Comparison of ENCODE assay signal across 21 cellular contexts in the genomic region with DNA sequence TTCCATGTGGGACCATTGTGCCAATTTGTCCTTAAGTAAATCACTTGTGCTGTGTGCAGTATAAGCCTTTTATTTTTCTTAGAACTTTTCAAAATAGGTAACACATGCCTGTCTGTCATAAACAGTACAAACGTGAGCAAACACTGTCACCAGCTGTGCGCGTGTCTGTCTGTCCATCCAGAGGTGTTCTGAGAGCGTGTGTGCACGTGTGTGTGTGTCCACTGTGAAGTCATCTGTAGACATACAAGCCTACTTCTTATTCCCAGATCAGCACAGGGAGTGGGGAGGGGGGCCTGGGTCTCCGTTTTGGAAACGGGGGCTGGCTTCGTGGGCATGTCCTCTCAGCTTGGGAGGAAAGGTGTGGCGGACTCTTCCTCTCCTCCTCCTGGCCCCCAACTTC. TPM values are rescaled to one million over a fixed set of nuclear protein-coding genes. Genes with fewer than 3 reads are reported as not detected.
DNase-seq lines count a peak whose midpoint lies in the region; ATAC-seq and TF ChIP-seq lines count a peak whose summit lies in the region.
"Had no signal": no experiment of that assay in that cellular context is flagged by ENCODE, and none has a peak within 500 bp of the region (broad histone marks: within the 10 kb centered on the region; RNA-seq: fewer than 3 reads in every experiment).

No MANE protein-coding gene starts in this region.

- no peak for TF ChIP-seq CTCF in DOHH2 (IDR thresholded peaks at IDR 0.05; ENCODE audit: low read depth, low read length, poor library complexity, severe bottlenecking)
- TF ChIP-seq CTCF in SU-DHL-6 (IDR thresholded peaks at IDR 0.05; ENCODE audit: insufficient read depth, low read length, poor library complexity, severe bottlenecking), result no peak
- TF ChIP-seq CTCF in endothelial cell (IDR thresholded peaks at IDR 0.05; ENCODE audit: unreplicated experiment), result no peak
- TF ChIP-seq CTCF in MCF 10A (IDR thresholded peaks at IDR 0.05; ENCODE audit: unreplicated experiment), result no peak

- intact Hi-C loops in aorta (cut with DNase I), result no loop called here
- intact Hi-C loops in MCF 10A (cut with micrococcal nuclease), result no loop called here

- H3K4me2 ChIP-seq in DOHH2 (ENCODE audit: low read length), result peak overlapping the region; percentile 60; the same call in 1 of the 2 replicates
- no peak overlapping the region for H3K4me2 ChIP-seq in SU-DHL-6 (ENCODE audit: low read depth, low read length, poor library complexity, severe bottlenecking)
- H3K4me2 ChIP-seq: A549 had no signal

- BruUV-seq in MCF 10A (replicated peaks; lab: Mats Ljungman, UMichigan), result no TSS peak

- H3K9me3 Mint-ChIP-seq in endothelial cell (ENCODE audit: unreplicated experiment) (no peaks in the 10 kb centered on the region), MCF 10A (ENCODE audit: unreplicated experiment) (no peaks in the 10 kb centered on the region)
- H3K9me3 Mint-ChIP-seq: HFFc6 had no signal

- DNase-seq in endothelial cell (ENCODE audit: low spot score) (no peak), RKO (ENCODE audit: low spot score) (no peak), aorta (no peak), MCF 10A (ENCODE audit: unreplicated experiment) (no peak)
- DNase-seq: CD4-positive, alpha-beta memory T cell; DMS 273 treated with DMSO at 0.1 percent for 48 hours; DMS79 treated with DMSO at 0.1 percent for 48 hours; Kasumi-1; NCI-H1092; NCI-H1436 treated with DMSO at 0.1 percent for 48 hours had no signal

- H3K9ac ChIP-seq in SU-DHL-6 (ENCODE audit: low read length), result no peak overlapping the region

- CTCF ChIA-PET in MCF 10A (lab: Yijun Ruan, JAX), result interaction anchor here (1.1 kb wide), 1 partner anchor 9 kb away, joined by 10 read pairs; no protein-coding TSS in a partner anchor

- H2AFZ ChIP-seq in SU-DHL-6 (ENCODE audit: low read depth, low read length, severe bottlenecking), result no peak overlapping the region

- H3K4me1 Mint-ChIP-seq in endothelial cell (ENCODE audit: unreplicated experiment) (no peaks in the 10 kb centered on the region), MCF 10A (ENCODE audit: insufficient read depth, unreplicated experiment) (peaks cover 4% of the 10 kb centered on the region)
- H3K4me1 Mint-ChIP-seq: CD4-positive, alpha-beta memory T cell had no signal

- POLR2A ChIA-PET in MCF 10A (lab: Yijun Ruan, JAX), result no interaction called here

- H3K4me3 ChIP-seq in DOHH2 (ENCODE audit: low read length) (no peak overlapping the region; the same call in 1 of the 2 replicates), SU-DHL-6 (ENCODE audit: insufficient read depth, low read length, poor library complexity, severe bottlenecking) (no peak overlapping the region), aorta (ENCODE audit: low read length in 2 of 2) (no peak overlapping the region)
- H3K4me3 ChIP-seq: A549, GM12878 had no signal

- no peak overlapping the region for H3K27ac Mint-ChIP-seq in endothelial cell (ENCODE audit: unreplicated experiment)
- no peak overlapping the region for H3K27ac Mint-ChIP-seq in MCF 10A (ENCODE audit: low read depth, unreplicated experiment)
- H3K27ac Mint-ChIP-seq: HFFc6 had no signal

- whole genome bisulfite sequencing in aorta, 2 donors, result 62 to 73% methylated on average over 9 of the region's 9 CpGs

- H3K9me3 ChIP-seq in DOHH2 (ENCODE audit: control insufficient read depth, insufficient read depth, low read length) (no peaks in the 10 kb centered on the region; the same call in 1 of the 2 replicates), SU-DHL-6 (ENCODE audit: insufficient read depth, low read length) (no peaks in the 10 kb centered on the region), aorta (ENCODE audit: control insufficient read depth, low read length) (no peaks in the 10 kb centered on the region)
- H3K9me3 ChIP-seq: BE2C, Caco-2 had no signal

- no peaks in the 10 kb centered on the region for H3K79me2 ChIP-seq in DOHH2 (ENCODE audit: control insufficient read depth, low read length)
- H3K79me2 ChIP-seq in SU-DHL-6 (ENCODE audit: insufficient read depth, low read length), result no peaks in the 10 kb centered on the region

- no peaks in the 10 kb centered on the region for H3K36me3 ChIP-seq in DOHH2 (ENCODE audit: control insufficient read depth, low read length)
- no peaks in the 10 kb centered on the region for H3K36me3 ChIP-seq in SU-DHL-6 (ENCODE audit: low read length)
- H3K36me3 ChIP-seq in aorta (ENCODE audit: control insufficient read depth in 1 of 2, insufficient read depth in 2 of 2, low read length in 1 of 2), result no peaks in the 10 kb centered on the region
- H3K36me3 ChIP-seq: BE2C had no signal

- peak overlapping the region; percentile 6 for H3K4me3 Mint-ChIP-seq in endothelial cell (ENCODE audit: unreplicated experiment)
- H3K4me3 Mint-ChIP-seq in MCF 10A (ENCODE audit: unreplicated experiment), result no peak overlapping the region
- H3K4me3 Mint-ChIP-seq: CD4-positive, alpha-beta memory T cell; H9; HFFc6; IgD-negative memory B cell had no signal

- no peaks in the 10 kb centered on the region for H3K27me3 ChIP-seq in DOHH2 (ENCODE audit: control insufficient read depth, low read length)
- no peaks in the 10 kb centered on the region for H3K27me3 ChIP-seq in SU-DHL-6 (ENCODE audit: low read length)
- no peaks in the 10 kb centered on the region for H3K27me3 ChIP-seq in aorta (ENCODE audit: control insufficient read depth in 1 of 2, insufficient read depth in 2 of 2, low read length in 1 of 2)
- H3K27me3 ChIP-seq: BE2C had no signal

- H3K9me2 ChIP-seq in DOHH2 (replicated peaks; ENCODE audit: control insufficient read depth, low read length) (no peaks in the 10 kb centered on the region), SU-DHL-6 (replicated peaks; ENCODE audit: insufficient read depth, low read length) (no peaks in the 10 kb centered on the region)

- H3K27ac ChIP-seq in DOHH2 (ENCODE audit: low read depth, low read length), result peak overlapping the region; percentile 95
- H3K27ac ChIP-seq in SU-DHL-6 (ENCODE audit: low read depth, low read length), result peak overlapping the region; percentile 96
- H3K27ac ChIP-seq in temporal lobe (ENCODE audit: low read depth, low read length), result peak overlapping the region; percentile 99
- H3K27ac ChIP-seq in aorta (ENCODE audit: low read depth in 1 of 2, low read length in 2 of 2), result no peak overlapping the region
- H3K27ac ChIP-seq: A549 had no signal

- H3F3A ChIP-seq in DOHH2 (ENCODE audit: control insufficient read depth, insufficient read depth), result peaks cover 30% of the 10 kb centered on the region
- peaks cover 31% of the 10 kb centered on the region for H3F3A ChIP-seq in SU-DHL-6 (ENCODE audit: insufficient read depth)

- peaks cover 25% of the 10 kb centered on the region for H3K36me3 Mint-ChIP-seq in endothelial cell (ENCODE audit: low read depth, unreplicated experiment)
- peaks cover 6% of the 10 kb centered on the region for H3K36me3 Mint-ChIP-seq in MCF 10A (ENCODE audit: insufficient read depth, unreplicated experiment)
- H3K36me3 Mint-ChIP-seq: CD4-positive, alpha-beta memory T cell; IgD-negative memory B cell had no signal

- no peaks in the 10 kb centered on the region for H4K20me1 ChIP-seq in DOHH2 (ENCODE audit: control insufficient read depth, insufficient read depth, low read depth, low read length)
- no peaks in the 10 kb centered on the region for H4K20me1 ChIP-seq in SU-DHL-6 (ENCODE audit: low read depth, low read length)

- peaks cover 12% of the 10 kb centered on the region for H3K27me3 Mint-ChIP-seq in endothelial cell (ENCODE audit: unreplicated experiment)
- H3K27me3 Mint-ChIP-seq in MCF 10A (ENCODE audit: insufficient read depth, unreplicated experiment), result no peaks in the 10 kb centered on the region
- H3K27me3 Mint-ChIP-seq: CD4-positive, alpha-beta memory T cell; IgD-negative memory B cell had no signal

- peaks cover 63% of the 10 kb centered on the region for H3K4me1 ChIP-seq in DOHH2 (ENCODE audit: control insufficient read depth, low read length)
- no peaks in the 10 kb centered on the region for H3K4me1 ChIP-seq in aorta (ENCODE audit: control insufficient read depth in 1 of 2, insufficient read depth in 2 of 2, low read length in 2 of 2)
- H3K4me1 ChIP-seq: A549, Caco-2 had no signal

- ATAC-seq in aorta (ENCODE audit: low FRiP score), result no peak

RNA-seq across cellular contexts. Expression of gene TMEM235, which starts 9.4 kb away (rescaled TPM):
- total RNA-seq in endothelial cell (ENCODE audit: unreplicated experiment), result 21.1 TPM
- not detected for total RNA-seq in temporal lobe
- not detected for total RNA-seq in aorta
- polyA plus RNA-seq in aorta, result not detected
- total RNA-seq in MCF 10A (2022), result not detected in 2 replicates
- total RNA-seq: Caco-2; CD4-positive, alpha-beta memory T cell; GM12878; HFFc6; HT1080 had no signal
- polyA plus RNA-seq: A549; CD4-positive, alpha-beta memory T cell; GM12878; IgD-negative memory B cell had no signal

RNA-seq across cellular contexts. Expression of gene BIRC5, which starts 26.8 kb away (rescaled TPM):
- total RNA-seq in endothelial cell (ENCODE audit: unreplicated experiment) (22.0 TPM), temporal lobe (3.2 TPM), aorta (1 to 10 TPM in 1 of 2 donors, under 1 TPM in 1; 0.65 to 2.8 TPM), MCF 10A (2022) (24.6 and 45.6 TPM in 2 replicates)
- 1 to 10 TPM in 1 of 2 donors, under 1 TPM in 1; 0.10 to 3.4 TPM for polyA plus RNA-seq in aorta

RNA-seq across cellular contexts. Expression of gene AFMID, which starts 53.7 kb away (rescaled TPM):
- total RNA-seq in endothelial cell (ENCODE audit: unreplicated experiment), result 135 TPM
- total RNA-seq in temporal lobe, result 18.2 TPM
- total RNA-seq in aorta, result 10 to 100 TPM; 18.1 to 36.5 TPM
- polyA plus RNA-seq in aorta, result 10 to 100 TPM; 22.2 to 45.4 TPM
- total RNA-seq in MCF 10A (2022), result 18.7 and 22.2 TPM in 2 replicates

RNA-seq across cellular contexts. Expression of gene TK1, which starts 54.0 kb away (rescaled TPM):
- 23.8 TPM for total RNA-seq in endothelial cell (ENCODE audit: unreplicated experiment)
- total RNA-seq in temporal lobe, result 1.7 TPM
- 1 to 10 TPM; 2.4 to 3.8 TPM for total RNA-seq in aorta
- 1 to 10 TPM; 1.1 to 2.7 TPM for polyA plus RNA-seq in aorta
- 8.5 and 21.4 TPM in 2 replicates for total RNA-seq in MCF 10A (2022)

Comparison
In these comparisons a context has a peak if more than half of its experiments do, and no peak if none do; other contexts are left out.
1. H3K27ac ChIP-seq: peak in DOHH2 (single experiment), SU-DHL-6 (single experiment) and temporal lobe (single experiment); none in aorta (0 of 2).
2. RNA of gene TMEM235, which starts 9.4 kb away (total RNA-seq): 21.1 TPM in endothelial cell (single experiment); not detected in temporal lobe (single experiment), not detected in aorta and not detected in MCF 10A; every median in the first group is over 10 times any median in the second.